8 cellular contexts compared by ENCODE assay signal in the genomic region with DNA sequence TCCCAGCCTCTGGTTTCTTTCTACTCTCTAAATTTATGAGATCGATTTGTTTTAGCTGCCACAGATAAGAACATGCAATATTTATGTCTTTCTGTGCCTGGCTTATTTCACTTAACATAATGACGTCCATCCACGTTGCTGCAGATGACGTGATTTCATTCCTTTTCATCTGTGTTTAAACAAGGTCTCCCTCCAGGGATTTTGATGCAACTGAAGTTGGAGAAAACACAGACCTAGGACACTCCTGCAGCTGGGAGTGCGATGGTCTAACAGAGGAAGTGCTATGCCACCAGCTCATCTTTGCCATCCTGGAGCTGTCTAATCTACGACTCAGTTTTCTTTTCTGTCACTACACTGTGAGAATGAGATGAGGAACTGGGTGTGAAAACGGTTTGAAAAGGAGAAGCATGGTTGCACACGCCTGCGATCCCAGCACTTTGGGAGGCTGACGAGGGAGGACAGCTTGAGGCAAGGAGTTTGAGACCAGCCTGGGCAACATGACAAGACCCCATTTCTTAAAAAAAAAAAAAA. TPM values are rescaled to one million over a fixed set of nuclear protein-coding genes. Genes with fewer than 3 reads are reported as not detected.
A peak's percentile ranks its signal among the peaks of the same experiment; 100 is the strongest.
DNase-seq lines count a peak whose midpoint lies in the region; ATAC-seq and TF ChIP-seq lines count a peak whose summit lies in the region.

No MANE protein-coding gene starts in this region.

- TF ChIP-seq CTCF in natural killer cell (IDR thresholded peaks at IDR 0.05): no peak

- H3K36me3 Mint-ChIP-seq in activated naive CD8-positive, alpha-beta T cell treated with anti-CD3 and anti-CD28 coated beads, Interleukin-2, amount 50 U/mL, for 24 hours (ENCODE audit: low read depth): no peaks in the 10 kb centered on the region
- H3K36me3 Mint-ChIP-seq in natural killer cell: no peaks in the 10 kb centered on the region

- H3K4me1 Mint-ChIP-seq in activated naive CD8-positive, alpha-beta T cell treated with anti-CD3 and anti-CD28 coated beads, Interleukin-2, amount 50 U/mL, for 24 hours: peaks cover 41% of the 10 kb centered on the region
- H3K4me1 Mint-ChIP-seq in natural killer cell: peaks cover 33 to 35% of the 10 kb centered on the region in 2 donors

- intact Hi-C loops in natural killer cell (cut with micrococcal nuclease): no loop called here

- DNase-seq in CD1c-positive myeloid dendritic cell (ENCODE audit: extremely low spot score): peak; percentile 80
- peak; percentile 60 for DNase-seq in KBM-7
- no peak for DNase-seq in activated naive CD8-positive, alpha-beta T cell treated with anti-CD3 and anti-CD28 coated beads, Interleukin-2, amount 50 U/mL, for 24 hours
- no peak for DNase-seq in natural killer cell
- no peak for DNase-seq in kidney glomerular epithelial cell (lab: John Stamatoyannopoulos, UW)

- peak overlapping the region; percentile 83 for H3K4me3 Mint-ChIP-seq in activated naive CD8-positive, alpha-beta T cell treated with anti-CD3 and anti-CD28 coated beads, Interleukin-2, amount 50 U/mL, for 24 hours
- peak overlapping the region; percentile 80 for H3K4me3 Mint-ChIP-seq in natural killer cell

- ATAC-seq in activated naive CD8-positive, alpha-beta T cell treated with anti-CD3 and anti-CD28 coated beads, Interleukin-2, amount 50 U/mL, for 24 hours: no peak
- ATAC-seq in natural killer cell (no peak), GM19324 (IDR thresholded peaks at IDR 0.05; ENCODE audit: low FRiP score, unreplicated experiment) (no peak), GM21447 (IDR thresholded peaks at IDR 0.05; ENCODE audit: unreplicated experiment) (no peak), HG02759 (IDR thresholded peaks at IDR 0.05; ENCODE audit: unreplicated experiment) (no peak)

- peak overlapping the region; percentile 55 for H3K27ac Mint-ChIP-seq in activated naive CD8-positive, alpha-beta T cell treated with anti-CD3 and anti-CD28 coated beads, Interleukin-2, amount 50 U/mL, for 24 hours
- peak overlapping the region; percentile 74 to 77 for H3K27ac Mint-ChIP-seq in natural killer cell

- in situ Hi-C loops in KBM-7 (cut with MboI; ENCODE audit: low pct_unique_long_range_greater_than_20kb, low sequenced_read_pairs): no loop called here

- no peaks in the 10 kb centered on the region for H3K9me3 Mint-ChIP-seq in activated naive CD8-positive, alpha-beta T cell treated with anti-CD3 and anti-CD28 coated beads, Interleukin-2, amount 50 U/mL, for 24 hours
- no peaks in the 10 kb centered on the region for H3K9me3 Mint-ChIP-seq in natural killer cell

- no peaks in the 10 kb centered on the region for H3K27me3 Mint-ChIP-seq in activated naive CD8-positive, alpha-beta T cell treated with anti-CD3 and anti-CD28 coated beads, Interleukin-2, amount 50 U/mL, for 24 hours
- H3K27me3 Mint-ChIP-seq in natural killer cell (ENCODE audit: low read depth in 2 of 2): no peaks in the 10 kb centered on the region

RNA-seq across cellular contexts. Expression of gene KCTD7, which starts 1.5 kb away (rescaled TPM):
- total RNA-seq in natural killer cell: 10 to 100 TPM; 29.3 to 33.0 (median 31.7) TPM

Comparison
In these comparisons a context has a peak if more than half of its experiments do, and no peak if none do; other contexts are left out.
1. DNase-seq: peak in CD1c-positive myeloid dendritic cell (single experiment) and KBM-7 (single experiment); none in activated naive CD8-positive, alpha-beta T cell treated with anti-CD3 and anti-CD28 coated beads, Interleukin-2, amount 50 U/mL, for 24 hours (single experiment), natural killer cell (single experiment) and kidney glomerular epithelial cell (single experiment).